Comparison of ENCODE assay signal across 36 cellular contexts in genomic region chr3:149435936-149436885, GRCh38. TPM values are rescaled to one million over a fixed set of nuclear protein-coding genes. Genes with fewer than 3 reads are reported as not detected.
DNase-seq lines count a peak whose midpoint lies in the region; ATAC-seq, FAIRE-seq and TF ChIP-seq lines count a peak whose summit lies in the region.
"Had no signal": no experiment of that assay in that cellular context is flagged by ENCODE, and none has a peak within 500 bp of the region (broad histone marks: within the 10 kb centered on the region; RNA-seq: fewer than 3 reads in every experiment).

No MANE protein-coding gene starts in this region.

- no peaks in the 10 kb centered on the region for H3K27me3 Mint-ChIP-seq in astrocyte (ENCODE audit: low read depth, unreplicated experiment)

- H3K14ac ChIP-seq in mesenchymal stem cell (ENCODE audit: low read length in 2 of 2), result no peak overlapping the region

- no peak overlapping the region for H4K8ac ChIP-seq in mesenchymal stem cell (ENCODE audit: low read length)

- no peaks in the 10 kb centered on the region for H3K36me3 ChIP-seq in A673 (ENCODE audit: insufficient read depth, low read length, poor library complexity, severe bottlenecking)
- H3K36me3 ChIP-seq in astrocyte (ENCODE audit: insufficient read depth, low read length), result no peaks in the 10 kb centered on the region
- no peaks in the 10 kb centered on the region for H3K36me3 ChIP-seq in mesenchymal stem cell (ENCODE audit: control insufficient read depth in 1 of 2, insufficient read depth in 2 of 2, low read depth in 1 of 2, low read length in 2 of 2)
- H3K36me3 ChIP-seq in WERI-Rb-1, result no peaks in the 10 kb centered on the region
- H3K36me3 ChIP-seq: colonic mucosa, pancreas, spleen, stomach, tibial artery had no signal

- ATAC-seq in HG02981 (IDR thresholded peaks at IDR 0.05; ENCODE audit: unreplicated experiment), result no peak
- ATAC-seq: activated CD4-positive, alpha-beta T cell treated with anti-CD3 and anti-CD28 coated beads for 36 hours; activated T-helper 17 cell treated with anti-CD3 and anti-CD28 coated beads, Interleukin-2, amount 50 U/mL, for 72 hours; Panc1; pancreas had no signal

- no TSS peak for BruUV-seq in A673 (replicated peaks; lab: Mats Ljungman, UMichigan)

- H2BK5ac ChIP-seq in mesenchymal stem cell (ENCODE audit: low read depth, low read length, poor library complexity, severe bottlenecking), result no peak overlapping the region

- 96% methylated on average over 5 of the region's 6 CpGs for WGBS in mesenchymal stem cell

- no peak overlapping the region for H4K91ac ChIP-seq in mesenchymal stem cell (ENCODE audit: low read length)

- peak overlapping the region; percentile 34 for H3K27ac Mint-ChIP-seq in astrocyte (ENCODE audit: unreplicated experiment)
- H3K27ac Mint-ChIP-seq: activated CD4-positive, alpha-beta T cell treated with anti-CD3 and anti-CD28 coated beads for 36 hours; activated T-helper 17 cell treated with anti-CD3 and anti-CD28 coated beads, Interleukin-2, amount 50 U/mL, for 72 hours; CD8-positive, alpha-beta memory T cell; immature natural killer cell had no signal

- peaks cover 3% of the 10 kb centered on the region for H3K4me1 Mint-ChIP-seq in astrocyte (ENCODE audit: low read depth, unreplicated experiment)
- H3K4me1 Mint-ChIP-seq: activated CD4-positive, alpha-beta T cell treated with anti-CD3 and anti-CD28 coated beads for 36 hours; activated T-helper 17 cell treated with anti-CD3 and anti-CD28 coated beads, Interleukin-2, amount 50 U/mL, for 72 hours; CD8-positive, alpha-beta memory T cell; immature natural killer cell had no signal

- DNase-seq in A673 (ENCODE audit: low spot score), result peak; percentile 12
- DNase-seq in H4 (ENCODE audit: low spot score), result peak; percentile 86
- DNase-seq in astrocyte (ENCODE audit: low read depth), result no peak
- DNase-seq in mesenchymal stem cell, result peak; percentile 34
- no peak for DNase-seq in mucosa of gallbladder (ENCODE audit: low spot score)
- no peak for DNase-seq in urothelium cell line (ENCODE audit: low spot score)
- DNase-seq in WERI-Rb-1, result no peak
- DNase-seq: activated CD4-positive, alpha-beta T cell treated with anti-CD3 and anti-CD28 coated beads for 36 hours; activated naive CD4-positive, alpha-beta T cell treated with anti-CD3 and anti-CD28 coated beads, Interleukin-2, amount 50 U/mL, for 16 hours; amygdala; CD8-positive, alpha-beta memory T cell; colonic mucosa; DMS 273 treated with DMSO at 0.1 percent for 48 hours; effector CD4-positive, alpha-beta T cell; hypothalamus; immature natural killer cell; left colon; mammary epithelial cell; NCI-H1417 treated with DMSO at 0.1 percent for 48 hours; NCI-H2107; NCI-H345; pancreas; retina; SHP77 treated with DMSO at 0.1 percent for 48 hours; spleen; stimulated activated CD4-positive, alpha-beta T cell treated with anti-CD3 and anti-CD28 coated beads, Interleukin-2, amount 100 ng/mL, for 24 hours; stomach; tibial artery had no signal

- H3K4me2 ChIP-seq in astrocyte (ENCODE audit: low read length) (no peak overlapping the region), mesenchymal stem cell (ENCODE audit: low read length, poor library complexity, severe bottlenecking) (no peak overlapping the region)
- H3K4me2 ChIP-seq: KMS-11 had no signal

- no peaks in the 10 kb centered on the region for H3K36me3 Mint-ChIP-seq in astrocyte (ENCODE audit: low read depth, unreplicated experiment)
- H3K36me3 Mint-ChIP-seq: CD8-positive, alpha-beta memory T cell; immature natural killer cell had no signal

- H3K4me3 Mint-ChIP-seq in astrocyte (ENCODE audit: unreplicated experiment), result no peak overlapping the region
- H3K4me3 Mint-ChIP-seq: activated CD4-positive, alpha-beta T cell treated with anti-CD3 and anti-CD28 coated beads for 36 hours; activated T-helper 17 cell treated with anti-CD3 and anti-CD28 coated beads, Interleukin-2, amount 50 U/mL, for 72 hours; CD8-positive, alpha-beta memory T cell; immature natural killer cell had no signal

- no peaks in the 10 kb centered on the region for H4K20me1 ChIP-seq in astrocyte (ENCODE audit: insufficient read depth, low read length)

- intact Hi-C loops in A673 (cut with micrococcal nuclease; ENCODE audit: unreplicated experiment), result no loop called here

- no peaks in the 10 kb centered on the region for H3K9me3 Mint-ChIP-seq in astrocyte (ENCODE audit: unreplicated experiment)
- H3K9me3 Mint-ChIP-seq: activated T-helper 17 cell treated with anti-CD3 and anti-CD28 coated beads, Interleukin-2, amount 50 U/mL, for 72 hours; CD8-positive, alpha-beta memory T cell; immature natural killer cell had no signal

- no peaks in the 10 kb centered on the region for H3K79me1 ChIP-seq in mesenchymal stem cell (replicated peaks; ENCODE audit: low read length, poor library complexity, severe bottlenecking)

- no peak overlapping the region for H3K18ac ChIP-seq in mesenchymal stem cell (ENCODE audit: low read depth in 1 of 2, low read length in 2 of 2)

- no peak overlapping the region for H2BK120ac ChIP-seq in mesenchymal stem cell (ENCODE audit: low read depth, low read length)

- CTCF ChIA-PET in A673 (lab: Charles Lee), result no interaction called here

- H3K4ac ChIP-seq in mesenchymal stem cell (ENCODE audit: low read depth in 1 of 2, low read length in 2 of 2), result no peak overlapping the region

- H2BK15ac ChIP-seq in mesenchymal stem cell (ENCODE audit: low read depth, poor library complexity, severe bottlenecking), result no peak overlapping the region

- H3K27ac ChIP-seq in A673 (ENCODE audit: low read depth, low read length, poor library complexity, severe bottlenecking), result no peak overlapping the region
- no peak overlapping the region for H3K27ac ChIP-seq in astrocyte (ENCODE audit: low read depth, low read length)
- H3K27ac ChIP-seq in mesenchymal stem cell (ENCODE audit: low read length, poor library complexity, severe bottlenecking), result no peak overlapping the region
- no peak overlapping the region for H3K27ac ChIP-seq in WERI-Rb-1
- H3K27ac ChIP-seq: colonic mucosa, KMS-11, pancreas, spleen, stomach, tibial artery had no signal

- no peak overlapping the region for H3K4me3 ChIP-seq in A673 (ENCODE audit: low read depth, low read length, poor library complexity, severe bottlenecking)
- no peak overlapping the region for H3K4me3 ChIP-seq in astrocyte (ENCODE audit: insufficient read depth, low read depth, low read length)
- no peak overlapping the region for H3K4me3 ChIP-seq in mesenchymal stem cell (ENCODE audit: insufficient read depth in 1 of 2, low read depth in 1 of 2, low read length in 2 of 2)
- no peak overlapping the region for H3K4me3 ChIP-seq in WERI-Rb-1 (ENCODE audit: low read depth, low read length)
- H3K4me3 ChIP-seq: colonic mucosa, pancreas, spleen, stomach, tibial artery had no signal

- POLR2A ChIA-PET in A673 (lab: Charles Lee; ENCODE audit: low non-redundant PET), result no interaction called here

- no peaks in the 10 kb centered on the region for H3K27me3 ChIP-seq in A673 (replicated peaks; ENCODE audit: insufficient read depth, low read depth, low read length, poor library complexity)
- H3K27me3 ChIP-seq in astrocyte (ENCODE audit: insufficient read depth, low read length), result no peaks in the 10 kb centered on the region
- no peaks in the 10 kb centered on the region for H3K27me3 ChIP-seq in mesenchymal stem cell (ENCODE audit: control insufficient read depth in 1 of 2, insufficient read depth in 1 of 2, low read length in 2 of 2)
- no peaks in the 10 kb centered on the region for H3K27me3 ChIP-seq in WERI-Rb-1 (ENCODE audit: insufficient read depth, low read depth, severe bottlenecking)
- H3K27me3 ChIP-seq: colonic mucosa, pancreas, spleen, stomach, tibial artery had no signal

- H3K79me2 ChIP-seq in astrocyte (ENCODE audit: insufficient read depth, low read length), result no peaks in the 10 kb centered on the region

- H3K4me1 ChIP-seq in A673 (ENCODE audit: insufficient read depth, low read length, poor library complexity, severe bottlenecking) (no peaks in the 10 kb centered on the region), astrocyte (ENCODE audit: insufficient read depth, low read length) (no peaks in the 10 kb centered on the region), mesenchymal stem cell (ENCODE audit: control insufficient read depth, insufficient read depth, low read depth, low read length) (no peaks in the 10 kb centered on the region)
- H3K4me1 ChIP-seq: colonic mucosa, pancreas, spleen, stomach, tibial artery had no signal

- H3K9ac ChIP-seq in astrocyte (ENCODE audit: low read length), result no peak overlapping the region
- no peak overlapping the region for H3K9ac ChIP-seq in mesenchymal stem cell (ENCODE audit: low read length)
- H3K9ac ChIP-seq: KMS-11 had no signal

- H2AK5ac ChIP-seq in mesenchymal stem cell (ENCODE audit: low read length, severe bottlenecking), result no peak overlapping the region

- H2BK12ac ChIP-seq in mesenchymal stem cell (ENCODE audit: low read length in 2 of 2), result no peak overlapping the region

- H3K23ac ChIP-seq in mesenchymal stem cell (ENCODE audit: low read length in 2 of 2), result peak overlapping the region in 1 of 2 experiments; percentile 64

- TF ChIP-seq CTCF in A673 (conservative IDR thresholded peaks at IDR 0.05; ENCODE audit: low read depth, low read length), result no peak
- TF ChIP-seq CTCF in astrocyte (IDR thresholded peaks at IDR 0.05; ENCODE audit: insufficient read depth, low read depth, low read length), result no peak
- TF ChIP-seq CTCF in WERI-Rb-1 (IDR thresholded peaks at IDR 0.05; ENCODE audit: low read depth, low read length), result no peak

- no peak for FAIRE-seq in astrocyte (lab: Jason Lieb, UNC)
- no peak for FAIRE-seq in urothelium cell line (lab: Jason Lieb, UNC)
- FAIRE-seq: bronchial epithelial cell, pancreas had no signal

- H3K9me3 ChIP-seq in A673 (ENCODE audit: low read depth, low read length, poor library complexity, severe bottlenecking) (no peaks in the 10 kb centered on the region), astrocyte (ENCODE audit: insufficient read depth, low read depth, low read length) (no peaks in the 10 kb centered on the region), mesenchymal stem cell (ENCODE audit: control insufficient read depth, low read length) (no peaks in the 10 kb centered on the region), WERI-Rb-1 (ENCODE audit: severe bottlenecking) (no peaks in the 10 kb centered on the region)
- H3K9me3 ChIP-seq: colonic mucosa, pancreas, spleen, stomach, tibial artery had no signal

- H2AFZ ChIP-seq in astrocyte (ENCODE audit: low read depth, low read length) (no peak overlapping the region), mesenchymal stem cell (ENCODE audit: low read depth, low read length) (no peak overlapping the region)

RNA-seq across cellular contexts. Expression of gene TM4SF4, which starts 38.3 kb away (rescaled TPM):
- total RNA-seq in A673 (2021) (not detected in 2 replicates), astrocyte (not detected in 2 replicates), mucosa of gallbladder (6,086 TPM)
- total RNA-seq in H4 (2014; rRNA removed; shearing (Covaris generic)), result not detected in 2 replicates
- polyA plus RNA-seq in mesenchymal stem cell (2013, experiment 1 of 2), result 0.03 TPM
- polyA plus RNA-seq in mesenchymal stem cell (2013, experiment 2 of 2), result 0.03 TPM
- total RNA-seq: activated CD4-positive, alpha-beta T cell treated with anti-CD3 and anti-CD28 coated beads for 36 hours; activated T-helper 17 cell treated with anti-CD3 and anti-CD28 coated beads, Interleukin-2, amount 50 U/mL, for 72 hours; bronchial epithelial cell; CD8-positive, alpha-beta memory T cell; G401; glomerular endothelial cell; mammary epithelial cell; spleen had no signal
- polyA plus RNA-seq: CD8-positive, alpha-beta memory T cell; immature natural killer cell; mammary epithelial cell; neural cell had no signal

RNA-seq across cellular contexts. Expression of gene TM4SF1, which starts 58.8 kb away (rescaled TPM):
- 0.28 TPM in 1 of 2 replicates, not detected in the other for total RNA-seq in A673 (2021)
- 152 and 153 TPM in 2 replicates for total RNA-seq in H4 (2014; rRNA removed; shearing (Covaris generic))
- total RNA-seq in astrocyte, result 28.9 and 31.3 TPM in 2 replicates
- 80.3 TPM for polyA plus RNA-seq in mesenchymal stem cell (2013, experiment 1 of 2)
- polyA plus RNA-seq in mesenchymal stem cell (2013, experiment 2 of 2), result 86.8 TPM
- total RNA-seq in mucosa of gallbladder, result 139 TPM
- total RNA-seq: activated CD4-positive, alpha-beta T cell treated with anti-CD3 and anti-CD28 coated beads for 36 hours had no signal
- polyA plus RNA-seq: CD8-positive, alpha-beta memory T cell; immature natural killer cell had no signal

Comparison
In these comparisons a context has a peak if more than half of its experiments do, and no peak if none do; other contexts are left out.
1. DNase-seq: peak in A673 (single experiment), H4 (single experiment) and mesenchymal stem cell (single experiment); none in astrocyte (single experiment), mucosa of gallbladder (single experiment), urothelium cell line (single experiment) and WERI-Rb-1 (single experiment).
2. RNA of gene TM4SF4, which starts 38.3 kb away (total RNA-seq): 6,086 TPM in mucosa of gallbladder (single experiment); not detected in A673, not detected in H4 and not detected in astrocyte; every median in the first group is over 1,000 times any median in the second.
3. RNA of gene TM4SF1, which starts 58.8 kb away (total RNA-seq): 152 to 153 TPM in H4, 139 TPM in mucosa of gallbladder (single experiment) and 28.9 to 31.3 TPM in astrocyte; 0.28 TPM in A673; every median in the first group is over 10 times any median in the second.